14 cellular contexts compared by ENCODE assay signal in the genomic region with DNA sequence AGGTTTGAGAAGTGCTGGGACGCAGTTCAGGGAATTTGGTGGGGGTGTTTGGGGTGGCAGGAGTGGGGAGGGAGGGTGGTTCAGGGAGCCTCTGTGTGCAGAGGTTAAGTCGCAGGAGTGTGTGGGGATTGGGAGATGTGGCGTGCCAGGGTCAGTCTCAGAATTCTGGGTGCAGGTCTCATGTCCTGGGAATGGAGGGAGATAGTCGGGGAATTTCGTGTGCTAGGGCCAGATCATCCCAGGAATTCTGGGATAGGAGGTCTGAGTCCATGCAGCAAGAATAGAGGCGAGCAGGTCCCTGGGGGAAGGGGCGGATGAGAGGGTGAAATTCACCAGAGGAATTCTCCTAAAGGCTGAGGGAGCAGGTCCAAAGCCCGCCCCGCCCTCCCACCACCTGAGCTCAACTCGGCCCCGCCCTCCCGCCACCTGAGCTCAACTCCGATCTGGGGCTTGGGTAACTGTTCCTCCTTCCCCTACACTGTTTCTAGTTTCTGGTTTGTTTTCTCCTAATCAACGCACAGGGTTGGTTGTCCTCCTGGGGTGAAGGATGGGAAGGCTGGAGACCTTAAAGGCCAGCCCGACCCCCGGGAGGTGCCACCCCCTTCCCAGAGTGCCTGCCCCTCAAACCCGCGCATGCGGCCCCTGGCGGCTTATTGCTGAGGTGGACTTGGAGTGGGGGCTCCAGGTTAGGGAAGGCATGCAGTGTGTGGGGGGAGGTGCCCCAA. TPM values are rescaled to one million over a fixed set of nuclear protein-coding genes. Genes with fewer than 3 reads are reported as not detected.
A peak's percentile ranks its signal among the peaks of the same experiment; 100 is the strongest.
DNase-seq lines count a peak whose midpoint lies in the region; ATAC-seq, FAIRE-seq and TF ChIP-seq lines count a peak whose summit lies in the region.
"Had no signal": no experiment of that assay in that cellular context is flagged by ENCODE, and none has a peak within 500 bp of the region (broad histone marks: within the 10 kb centered on the region; RNA-seq: fewer than 3 reads in every experiment).

No MANE protein-coding gene starts in this region.

- no peak overlapping the region for H3K4ac ChIP-seq in mesendoderm (ENCODE audit: low read depth, low read length)

- TF ChIP-seq CTCF in Caco-2 (IDR thresholded peaks at IDR 0.05; ENCODE audit: insufficient read depth in 1 of 2, low read depth in 1 of 2, low read length in 1 of 2, severe bottlenecking in 1 of 2, unreplicated experiment in 1 of 2), result peak in 1 of 2 experiments; percentile 35
- TF ChIP-seq CTCF in WTC11 (IDR thresholded peaks at IDR 0.05), result no peak

- H2AFZ ChIP-seq in Karpas-422 (ENCODE audit: low read length), result no peak overlapping the region

- no peak overlapping the region for H2BK120ac ChIP-seq in mesendoderm (ENCODE audit: low read depth, low read length)

- H2BK15ac ChIP-seq in mesendoderm (replicated peaks; ENCODE audit: low read depth), result no peak overlapping the region

- H3K9ac ChIP-seq in Karpas-422 (ENCODE audit: low read length), result no peak overlapping the region
- peak overlapping the region; percentile 47 for H3K9ac ChIP-seq in mesendoderm (ENCODE audit: low read length)
- H3K9ac ChIP-seq: BLaER1 treated with 17β-estradiol and CSF1 and Interleukin-3, amounts not matched to agents 10 nM and 100 nM had no signal

- no peak overlapping the region for H4K8ac ChIP-seq in mesendoderm (ENCODE audit: low read depth, low read length)

- DNase-seq in Caco-2, result peak; percentile 48 to 60
- peak; percentile 69 for DNase-seq in Karpas-422
- peak; percentile 77 for DNase-seq in WTC11 (ENCODE audit: low spot score)
- DNase-seq in mesendoderm, result peak; percentile 84
- DNase-seq in NCI-H82 treated with DMSO at 0.1 percent for 48 hours (lab: John Stamatoyannopoulos, UW; ENCODE audit: unreplicated experiment), result no peak
- DNase-seq in frontal cortex (ENCODE audit: low spot score in 2 of 2), result no peak
- DNase-seq in NK-92 treated with Interleukin-12 subunit alpha and Interleukin-12 subunit beta, amount 100 ng/mL, for 24 hours (lab: John Stamatoyannopoulos, UW), result no peak
- DNase-seq in middle frontal gyrus (ENCODE audit: extremely low spot score, low spot score), result no peak
- DNase-seq: activated CD8-positive, alpha-beta memory T cell treated with anti-CD3 and anti-CD28 coated beads for 24 hours; activated naive CD4-positive, alpha-beta T cell treated with anti-CD3 and anti-CD28 coated beads, Interleukin-2, amount 10 ng/mL, durations not matched to agents 7 days and 5 days; central memory CD4-positive, alpha-beta T cell; kidney glomerular epithelial cell had no signal

- H3K4me3 ChIP-seq in Caco-2 (ENCODE audit: low read depth, low read length) (peak overlapping the region; percentile 11), Karpas-422 (ENCODE audit: low read length) (no peak overlapping the region), mesendoderm (ENCODE audit: low read length) (no peak overlapping the region)
- H3K4me3 ChIP-seq: BLaER1 treated with 17β-estradiol and CSF1 and Interleukin-3, amounts not matched to agents 10 nM and 100 nM had no signal

- no peaks in the 10 kb centered on the region for H3K9me2 ChIP-seq in Karpas-422 (replicated peaks; ENCODE audit: insufficient read depth, low read length)

- CTCF ChIA-PET in Caco-2 (lab: Charles Lee), result interaction anchor here (0.6 to 1.8 kb wide), 5 partner anchors 11 to 166 kb away, joined by 3 to 16 read pairs (median 6); a partner anchor contains a TSS
- CTCF ChIA-PET in WTC11 (lab: Charles Lee), result interaction anchor here (0.5 to 3.5 kb wide), 26 partner anchors 8 to 770 kb away, joined by 3 to 34 read pairs (median 5); a partner anchor contains a TSS

- H3K27me3 Mint-ChIP-seq in Caco-2 (ENCODE audit: insufficient read depth, unreplicated experiment) (peaks cover 6% of the 10 kb centered on the region), WTC11 (ENCODE audit: low read depth) (peaks cover 21% of the 10 kb centered on the region)

- no peaks in the 10 kb centered on the region for H3K79me2 ChIP-seq in Karpas-422 (ENCODE audit: low read length)
- H3K79me2 ChIP-seq in mesendoderm (ENCODE audit: control insufficient read depth, insufficient read depth, low read length), result no peaks in the 10 kb centered on the region

- H3K4me1 Mint-ChIP-seq in Caco-2 (ENCODE audit: low read depth, unreplicated experiment) (peaks cover 17% of the 10 kb centered on the region), WTC11 (peaks cover 30% of the 10 kb centered on the region)

- H3K27ac Mint-ChIP-seq in Caco-2 (ENCODE audit: unreplicated experiment), result peak overlapping the region; percentile 52
- H3K27ac Mint-ChIP-seq in WTC11, result peak overlapping the region; percentile 99
- H3K27ac Mint-ChIP-seq: activated naive CD4-positive, alpha-beta T cell treated with anti-CD3 and anti-CD28 coated beads, Interleukin-2, amount 10 ng/mL, durations not matched to agents 7 days and 5 days had no signal

- no CpG with 5 or more reads among the region's 20 CpGs for WGBS in mesendoderm (ENCODE audit: extremely low coverage, insufficient coverage, low lambda C conversion rate)

- H3K18ac ChIP-seq in mesendoderm (ENCODE audit: low read length), result peak overlapping the region; percentile 28

- intact Hi-C loops in Caco-2 (cut with micrococcal nuclease; ENCODE audit: unreplicated experiment), result loop anchor here (5.0 to 10.0 kb wide), 2 partner anchors 147 to 439 kb away; a partner anchor contains a TSS

- no peaks in the 10 kb centered on the region for H3K79me1 ChIP-seq in mesendoderm (ENCODE audit: low read length)

- BruUV-seq in Caco-2 (replicated peaks; lab: Mats Ljungman, UMichigan), result no TSS peak

- H3K27ac ChIP-seq in Karpas-422 (ENCODE audit: low read length) (no peak overlapping the region), mesendoderm (ENCODE audit: low read depth, low read length) (no peak overlapping the region)
- H3K27ac ChIP-seq: BLaER1 treated with 17β-estradiol and CSF1 and Interleukin-3, amounts not matched to agents 10 nM and 100 nM had no signal

- H3K9me3 ChIP-seq in Caco-2 (no peaks in the 10 kb centered on the region), Karpas-422 (ENCODE audit: low read length) (no peaks in the 10 kb centered on the region)
- H3K9me3 ChIP-seq: BLaER1 treated with 17β-estradiol and CSF1 and Interleukin-3, amounts not matched to agents 10 nM and 100 nM had no signal

- H4K20me1 ChIP-seq in Karpas-422 (ENCODE audit: insufficient read depth, low read depth, low read length), result peaks cover 8% of the 10 kb centered on the region; the same call in 1 of the 2 replicates

- peaks cover 11% of the 10 kb centered on the region; the same call in 1 of the 2 replicates for H3K4me1 ChIP-seq in Caco-2
- peaks cover 20% of the 10 kb centered on the region for H3K4me1 ChIP-seq in Karpas-422 (ENCODE audit: low read length)
- peaks cover 4% of the 10 kb centered on the region for H3K4me1 ChIP-seq in mesendoderm (ENCODE audit: control insufficient read depth, low read depth, low read length)

- ATAC-seq in WTC11, result peak; percentile 24

- H3K56ac ChIP-seq in mesendoderm (ENCODE audit: low read length), result peak overlapping the region; percentile 64

- no peaks in the 10 kb centered on the region for H3K36me3 ChIP-seq in Caco-2 (ENCODE audit: control insufficient read depth, insufficient read depth, low read length)
- H3K36me3 ChIP-seq in Karpas-422 (ENCODE audit: insufficient read depth, low read length), result 0 out of 2 replicates have a peak, but pooled peaks cover 3% of the 10 kb centered on the region
- no peaks in the 10 kb centered on the region for H3K36me3 ChIP-seq in mesendoderm (ENCODE audit: control insufficient read depth, insufficient read depth, low read length)
- H3K36me3 ChIP-seq: BLaER1 treated with 17β-estradiol and CSF1 and Interleukin-3, amounts not matched to agents 10 nM and 100 nM had no signal

- H2BK5ac ChIP-seq in mesendoderm (ENCODE audit: low read length), result no peak overlapping the region

- peak overlapping the region; percentile 75 for H3K4me3 Mint-ChIP-seq in Caco-2 (ENCODE audit: unreplicated experiment)
- peak overlapping the region; percentile 82 for H3K4me3 Mint-ChIP-seq in WTC11
- H3K4me3 Mint-ChIP-seq: activated naive CD4-positive, alpha-beta T cell treated with anti-CD3 and anti-CD28 coated beads, Interleukin-2, amount 10 ng/mL, durations not matched to agents 7 days and 5 days; T-helper 2 cell treated with Interferon-gamma antibody and Interleukin-4, amounts not matched to agents 5 μg/mL and 100 μg/mL, for 36 hours had no signal

- H3K27me3 ChIP-seq in Caco-2 (replicated peaks; ENCODE audit: control insufficient read depth, insufficient read depth, low read length), result no peaks in the 10 kb centered on the region; the same call in 1 of the 2 replicates
- H3K27me3 ChIP-seq in Karpas-422 (ENCODE audit: low read length), result no peaks in the 10 kb centered on the region
- no peaks in the 10 kb centered on the region for H3K27me3 ChIP-seq in mesendoderm (ENCODE audit: insufficient read depth, low read length, poor library complexity)

- no peak overlapping the region for H3K23ac ChIP-seq in mesendoderm (ENCODE audit: low read length)

- no peak overlapping the region for H2AK5ac ChIP-seq in mesendoderm (ENCODE audit: low read length)

- no peak for FAIRE-seq in frontal cortex (lab: Jason Lieb, UNC)

- H3K36me3 Mint-ChIP-seq in Caco-2 (ENCODE audit: insufficient read depth, unreplicated experiment) (peaks cover 26% of the 10 kb centered on the region), WTC11 (no peaks in the 10 kb centered on the region; the same call in 1 of the 2 replicates)
- H3K36me3 Mint-ChIP-seq: activated naive CD4-positive, alpha-beta T cell treated with anti-CD3 and anti-CD28 coated beads, Interleukin-2, amount 10 ng/mL, durations not matched to agents 7 days and 5 days had no signal

- H4K5ac ChIP-seq in mesendoderm (ENCODE audit: low read length), result no peak overlapping the region

- POLR2A ChIA-PET in Caco-2 (lab: Charles Lee), result interaction anchor here (0.6 to 1.0 kb wide), 3 partner anchors 8 to 109 kb away, joined by 3 to 5 read pairs (median 3); no protein-coding TSS in a partner anchor
- POLR2A ChIA-PET in WTC11 (lab: Charles Lee), result interaction anchor here (0.8 to 1.5 kb wide), 5 partner anchors 12 to 48 kb away, joined by 3 to 13 read pairs (median 8); a partner anchor contains a TSS

- no peak overlapping the region for H3K4me2 ChIP-seq in Karpas-422 (ENCODE audit: low read depth, low read length, poor library complexity, severe bottlenecking)
- H3K4me2 ChIP-seq in mesendoderm (ENCODE audit: low read length), result peak overlapping the region; percentile 49
- H3K4me2 ChIP-seq: BLaER1 treated with 17β-estradiol and CSF1 and Interleukin-3, amounts not matched to agents 10 nM and 100 nM had no signal

- H3K9me3 Mint-ChIP-seq in Caco-2 (ENCODE audit: unreplicated experiment) (no peaks in the 10 kb centered on the region), WTC11 (no peaks in the 10 kb centered on the region)
- H3K9me3 Mint-ChIP-seq: activated naive CD4-positive, alpha-beta T cell treated with anti-CD3 and anti-CD28 coated beads, Interleukin-2, amount 10 ng/mL, durations not matched to agents 7 days and 5 days; T-helper 2 cell treated with Interferon-gamma antibody and Interleukin-4, amounts not matched to agents 5 μg/mL and 100 μg/mL, for 36 hours had no signal

RNA-seq across cellular contexts. Expression of a gene that starts 15.2 kb away (rescaled TPM):
- total RNA-seq in Caco-2 (2022), result 20.6 and 24.6 TPM in 2 replicates
- 10.8 and 18.1 TPM in 2 replicates for total RNA-seq in Karpas-422 (2014; rRNA removed; shearing (Covaris generic); ENCODE audit: low replicate concordance)
- 8.5 to 10.1 TPM (median 10.0 TPM) in 3 replicates for total RNA-seq in WTC11 (2021)
- 3.7 TPM for polyA plus RNA-seq in mesendoderm (2013, experiment 1 of 2)
- polyA plus RNA-seq in mesendoderm (2013, experiment 2 of 2), result 3.2 TPM
- 1.2 TPM for total RNA-seq in frontal cortex

RNA-seq across cellular contexts. Expression of a gene that starts 51.5 kb away (rescaled TPM):
- 1.2 and 1.6 TPM in 2 replicates for total RNA-seq in Caco-2 (2022)
- total RNA-seq in Karpas-422 (2014; rRNA removed; shearing (Covaris generic); ENCODE audit: low replicate concordance), result 0.11 and 2.3 TPM in 2 replicates
- total RNA-seq in WTC11 (2021), result 2.4 to 3.1 TPM (median 2.7 TPM) in 3 replicates
- 0.17 TPM for polyA plus RNA-seq in mesendoderm (2013, experiment 1 of 2)
- polyA plus RNA-seq in mesendoderm (2013, experiment 2 of 2), result 0.10 TPM
- total RNA-seq in frontal cortex, result not detected

Comparison
In these comparisons a context has a peak if more than half of its experiments do, and no peak if none do; other contexts are left out.
1. DNase-seq: peak in Caco-2 (2 of 2), Karpas-422 (single experiment), WTC11 (single experiment) and mesendoderm (single experiment); none in NCI-H82 treated with DMSO at 0.1 percent for 48 hours (single experiment), frontal cortex (0 of 2), NK-92 treated with Interleukin-12 subunit alpha and Interleukin-12 subunit beta, amount 100 ng/mL, for 24 hours (single experiment) and middle frontal gyrus (single experiment).